Comparison of ENCODE assay signal across 20 cellular contexts in the genomic region with DNA sequence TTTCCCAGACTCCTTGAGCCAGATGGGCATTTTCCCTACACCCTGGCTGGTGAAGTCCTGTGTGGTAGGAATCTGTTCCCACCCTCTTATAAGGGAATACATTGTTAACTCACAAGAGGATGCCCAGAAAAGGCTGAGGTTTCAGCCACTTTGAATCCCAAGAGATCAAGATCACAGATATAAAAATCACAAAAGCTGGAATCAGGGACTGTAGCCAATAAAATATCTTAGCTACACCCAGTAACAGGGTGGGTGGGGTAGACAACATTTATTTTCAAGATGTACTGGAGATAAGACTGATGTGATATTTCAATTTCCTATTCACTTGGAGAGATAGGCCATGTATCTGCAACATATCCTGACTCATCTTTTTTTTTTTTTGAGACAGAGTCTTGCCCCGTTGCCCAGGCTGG. TPM values are rescaled to one million over a fixed set of nuclear protein-coding genes. Genes with fewer than 3 reads are reported as not detected.
DNase-seq lines count a peak whose midpoint lies in the region; ATAC-seq, FAIRE-seq and TF ChIP-seq lines count a peak whose summit lies in the region.
"Had no signal": no experiment of that assay in that cellular context is flagged by ENCODE, and none has a peak within 500 bp of the region (broad histone marks: within the 10 kb centered on the region; RNA-seq: fewer than 3 reads in every experiment).

No MANE protein-coding gene starts in this region.

- no peaks in the 10 kb centered on the region for H3K27me3 ChIP-seq in pancreas
- H3K27me3 ChIP-seq: tibial artery had no signal

- no peaks in the 10 kb centered on the region for H3K9me3 ChIP-seq in pancreas
- H3K9me3 ChIP-seq: prostate gland, tibial artery had no signal

- no peak overlapping the region for H3K27ac ChIP-seq in pancreas
- H3K27ac ChIP-seq: 22Rv1, prostate gland, tibial artery had no signal

- TF ChIP-seq CTCF in fibroblast of the aortic adventitia (IDR thresholded peaks at IDR 0.05; ENCODE audit: insufficient read depth, low read length) (no peak), pancreas (IDR thresholded peaks at IDR 0.05) (no peak)

- intact Hi-C loops in pancreas (cut with DNase I) = loop anchor here in 1 of 3 donors (10.0 kb wide), 1 partner anchor 145 kb away; no protein-coding TSS in a partner anchor

- 100% methylated on average over 1 of the region's 1 CpG for WGBS in pancreas, 2 donors

- H3K36me3 ChIP-seq in pancreas = peaks cover 0 to 8% (median 0%) of the 10 kb centered on the region in 3 donors
- H3K36me3 ChIP-seq: prostate gland had no signal

- no peak for FAIRE-seq in pancreas (lab: Jason Lieb, UNC)

- ATAC-seq in pancreas = peak in 3 of 4 donors; percentile 45 to 55 (median 54)
- ATAC-seq: activated CD4-positive, CD25-positive, alpha-beta regulatory T cell treated with anti-CD3 and anti-CD28 coated beads, Interleukin-2, amount 50 U/mL, for 24 hours; naive thymus-derived CD8-positive, alpha-beta T cell; stimulated activated memory B cell treated with anti-CD40 and anti-IgM and Interleukin-4, amounts not matched to agents 10 μg/mL and 1 μg/mL and 100 μg/mL, for 72 hours had no signal

- H3K4me1 ChIP-seq in pancreas = peaks cover 0 to 8% (median 7%) of the 10 kb centered on the region in 3 donors
- H3K4me1 ChIP-seq: prostate gland had no signal

- H3K4me3 ChIP-seq in fibroblast of the aortic adventitia (ENCODE audit: low read depth, low read length) (no peak overlapping the region), pancreas (no peak overlapping the region)
- H3K4me3 ChIP-seq: lung, prostate gland, tibial artery had no signal

- in situ Hi-C loops in SK-MEL-5 (cut with HindIII; ENCODE audit: low pct_unique_long_range_greater_than_20kb, low sequenced_read_pairs) = no loop called here

- DNase-seq in DMS 273 (lab: John Stamatoyannopoulos, UW; ENCODE audit: unreplicated experiment) (peak; percentile 6), DMS 273 treated with DMSO at 0.1 percent for 48 hours (lab: John Stamatoyannopoulos, UW) (no peak), SK-MEL-5 (ENCODE audit: low read depth, low spot score) (peak; percentile 6), fibroblast of the aortic adventitia (ENCODE audit: low read depth) (peak; percentile 74), pancreas (no peak), NOMO-1 (lab: John Stamatoyannopoulos, UW; ENCODE audit: unreplicated experiment in 2 of 2) (no peak), NCI-H187 treated with DMSO at 0.1 percent for 48 hours (lab: John Stamatoyannopoulos, UW) (no peak)
- DNase-seq in activated effector memory CD4-positive, alpha-beta T cell treated with Interleukin-2 at 50 U/mL for 16 hours = no peak
- DNase-seq: amygdala; DMS79 treated with DMSO at 0.1 percent for 48 hours; naive thymus-derived CD8-positive, alpha-beta T cell; NCI-H146; NCI-H510A; SHP77 treated with DMSO at 0.1 percent for 48 hours; tibial artery had no signal

RNA-seq across cellular contexts. Expression of a gene that starts 50.3 kb away (rescaled TPM):
- 195 and 215 TPM in 2 replicates for total RNA-seq in SK-MEL-5 (2014; rRNA removed; shearing (Covaris generic))
- polyA plus RNA-seq in SK-MEL-5 (2015; cell fraction: cytosol; rRNA removed) = 92.8 and 131 TPM in 2 replicates
- 145 and 148 TPM in 2 replicates for polyA plus RNA-seq in SK-MEL-5 (2015; cell fraction: nucleus; rRNA removed)
- total RNA-seq in fibroblast of the aortic adventitia (ENCODE audit: low replicate concordance) (184 and 221 TPM in 2 replicates), pancreas (10 to 100 TPM; 33.1 to 58.0 (median 46.5) TPM)
- 10 to 100 TPM; 31.4 to 48.9 TPM for polyA plus RNA-seq in pancreas

Comparison
In these comparisons a context has a peak if more than half of its experiments do, and no peak if none do; other contexts are left out.
1. DNase-seq: peak in DMS 273 (single experiment), SK-MEL-5 (single experiment) and fibroblast of the aortic adventitia (single experiment); none in DMS 273 treated with DMSO at 0.1 percent for 48 hours (single experiment), pancreas (0 of 6), NOMO-1 (0 of 2), NCI-H187 treated with DMSO at 0.1 percent for 48 hours (single experiment) and activated effector memory CD4-positive, alpha-beta T cell treated with Interleukin-2 at 50 U/mL for 16 hours (single experiment).